ENCODE assay signal across 1 cellular context in the genomic region with DNA sequence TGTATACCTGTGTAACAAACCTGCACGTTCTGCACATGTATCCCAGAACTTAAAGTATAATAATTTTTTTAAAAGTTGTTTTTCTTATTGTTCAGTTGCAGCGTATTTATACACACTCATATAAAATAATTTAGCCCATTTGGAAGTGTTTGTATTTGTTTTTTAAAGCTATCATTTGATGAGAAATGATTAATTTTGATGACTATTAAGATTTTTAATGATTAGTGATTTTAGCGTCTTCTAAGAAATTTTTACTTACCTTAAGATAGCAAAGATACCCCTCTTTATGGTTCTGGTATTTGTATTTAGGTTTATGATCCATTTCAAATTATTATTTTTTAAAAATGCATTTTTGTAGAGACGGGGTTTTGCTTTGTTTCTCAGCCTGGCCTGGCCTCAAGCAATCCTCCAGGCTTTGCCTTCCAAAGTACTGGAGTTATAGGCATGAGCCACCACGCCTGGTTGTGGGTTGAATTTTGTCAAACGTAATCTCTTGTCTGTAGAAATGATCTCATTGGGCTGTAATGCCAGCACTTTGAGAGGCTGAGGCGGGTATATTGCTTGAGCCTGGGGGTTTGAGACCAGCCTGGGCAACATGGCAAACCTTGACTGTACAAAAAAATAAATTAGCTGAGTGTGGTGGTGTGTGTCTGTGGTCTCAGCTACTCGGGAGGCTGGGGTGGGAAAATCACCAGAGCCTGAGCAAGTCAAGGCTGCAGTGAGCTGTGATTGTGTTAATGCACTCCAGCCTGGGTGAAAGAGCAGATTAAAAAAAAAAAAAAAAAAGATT.
TF ChIP-seq lines count a peak whose summit lies in the region.

No MANE protein-coding gene starts in this region.

TF ChIP-seq in HEK293, 187 proteins besides CTCF, POLR2A, EP300 and RAD21 (continued from another document and continues in another):
- TF ChIP-seq, protein P1, sequence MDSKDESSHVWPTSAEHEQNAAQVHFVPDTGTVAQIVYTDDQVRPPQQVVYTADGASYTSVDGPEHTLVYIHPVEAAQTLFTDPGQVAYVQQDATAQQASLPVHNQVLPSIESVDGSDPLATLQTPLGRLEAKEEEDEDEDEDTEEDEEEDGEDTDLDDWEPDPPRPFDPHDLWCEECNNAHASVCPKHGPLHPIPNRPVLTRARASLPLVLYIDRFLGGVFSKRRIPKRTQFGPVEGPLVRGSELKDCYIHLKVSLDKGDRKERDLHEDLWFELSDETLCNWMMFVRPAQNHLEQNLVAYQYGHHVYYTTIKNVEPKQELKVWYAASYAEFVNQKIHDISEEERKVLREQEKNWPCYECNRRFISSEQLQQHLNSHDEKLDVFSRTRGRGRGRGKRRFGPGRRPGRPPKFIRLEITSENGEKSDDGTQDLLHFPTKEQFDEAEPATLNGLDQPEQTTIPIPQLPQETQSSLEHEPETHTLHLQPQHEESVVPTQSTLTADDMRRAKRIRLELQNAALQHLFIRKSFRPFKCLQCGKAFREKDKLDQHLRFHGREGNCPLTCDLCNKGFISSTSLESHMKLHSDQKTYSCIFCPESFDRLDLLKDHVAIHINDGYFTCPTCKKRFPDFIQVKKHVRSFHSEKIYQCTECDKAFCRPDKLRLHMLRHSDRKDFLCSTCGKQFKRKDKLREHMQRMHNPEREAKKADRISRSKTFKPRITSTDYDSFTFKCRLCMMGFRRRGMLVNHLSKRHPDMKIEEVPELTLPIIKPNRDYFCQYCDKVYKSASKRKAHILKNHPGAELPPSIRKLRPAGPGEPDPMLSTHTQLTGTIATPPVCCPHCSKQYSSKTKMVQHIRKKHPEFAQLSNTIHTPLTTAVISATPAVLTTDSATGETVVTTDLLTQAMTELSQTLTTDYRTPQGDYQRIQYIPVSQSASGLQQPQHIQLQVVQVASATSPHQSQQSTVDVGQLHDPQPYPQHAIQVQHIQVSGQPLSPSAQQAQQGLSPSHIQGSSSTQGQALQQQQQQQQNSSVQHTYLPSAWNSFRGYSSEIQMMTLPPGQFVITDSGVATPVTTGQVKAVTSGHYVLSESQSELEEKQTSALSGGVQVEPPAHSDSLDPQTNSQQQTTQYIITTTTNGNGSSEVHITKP (tag by site-specific recombination; IDR thresholded peaks at IDR 0.05): peak; percentile 44
- TF ChIP-seq, protein P2, sequence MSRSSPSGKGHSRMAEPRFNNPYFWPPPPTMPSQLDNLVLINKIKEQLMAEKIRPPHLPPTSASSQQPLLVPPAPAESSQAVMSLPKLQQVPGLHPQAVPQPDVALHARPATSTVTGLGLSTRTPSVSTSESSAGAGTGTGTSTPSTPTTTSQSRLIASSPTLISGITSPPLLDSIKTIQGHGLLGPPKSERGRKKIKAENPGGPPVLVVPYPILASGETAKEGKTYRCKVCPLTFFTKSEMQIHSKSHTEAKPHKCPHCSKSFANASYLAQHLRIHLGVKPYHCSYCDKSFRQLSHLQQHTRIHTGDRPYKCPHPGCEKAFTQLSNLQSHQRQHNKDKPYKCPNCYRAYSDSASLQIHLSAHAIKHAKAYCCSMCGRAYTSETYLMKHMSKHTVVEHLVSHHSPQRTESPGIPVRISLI (tag by site-specific recombination; IDR thresholded peaks at IDR 0.05): peak; percentile 97
- TF ChIP-seq ZNF239 (tag by site-specific recombination; IDR thresholded peaks at IDR 0.05): no peak
- peak; percentile 83 for TF ChIP-seq ZNF629 (tag by site-specific recombination; IDR thresholded peaks at IDR 0.05)
- TF ChIP-seq ZBTB21 (tag by site-specific recombination; IDR thresholded peaks at IDR 0.05): peak; percentile 61; the same call in 1 of the 2 replicates
- TF ChIP-seq ZBTB8A (tag by site-specific recombination; IDR thresholded peaks at IDR 0.05): peak; percentile 75
- no peak for TF ChIP-seq ZNF596 (tag by site-specific recombination; IDR thresholded peaks at IDR 0.05)
- TF ChIP-seq ZNF2 (tag by site-specific recombination; IDR thresholded peaks at IDR 0.05): 0 out of 2 replicates have a peak, but pooled peaks have one; percentile 28
- TF ChIP-seq, protein P3, sequence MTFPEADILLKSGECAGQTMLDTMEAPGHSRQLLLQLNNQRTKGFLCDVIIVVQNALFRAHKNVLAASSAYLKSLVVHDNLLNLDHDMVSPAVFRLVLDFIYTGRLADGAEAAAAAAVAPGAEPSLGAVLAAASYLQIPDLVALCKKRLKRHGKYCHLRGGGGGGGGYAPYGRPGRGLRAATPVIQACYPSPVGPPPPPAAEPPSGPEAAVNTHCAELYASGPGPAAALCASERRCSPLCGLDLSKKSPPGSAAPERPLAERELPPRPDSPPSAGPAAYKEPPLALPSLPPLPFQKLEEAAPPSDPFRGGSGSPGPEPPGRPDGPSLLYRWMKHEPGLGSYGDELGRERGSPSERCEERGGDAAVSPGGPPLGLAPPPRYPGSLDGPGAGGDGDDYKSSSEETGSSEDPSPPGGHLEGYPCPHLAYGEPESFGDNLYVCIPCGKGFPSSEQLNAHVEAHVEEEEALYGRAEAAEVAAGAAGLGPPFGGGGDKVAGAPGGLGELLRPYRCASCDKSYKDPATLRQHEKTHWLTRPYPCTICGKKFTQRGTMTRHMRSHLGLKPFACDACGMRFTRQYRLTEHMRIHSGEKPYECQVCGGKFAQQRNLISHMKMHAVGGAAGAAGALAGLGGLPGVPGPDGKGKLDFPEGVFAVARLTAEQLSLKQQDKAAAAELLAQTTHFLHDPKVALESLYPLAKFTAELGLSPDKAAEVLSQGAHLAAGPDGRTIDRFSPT (tag by site-specific recombination; IDR thresholded peaks at IDR 0.05): peak; percentile 78
- no peak for TF ChIP-seq OSR2 (tag by site-specific recombination; IDR thresholded peaks at IDR 0.05)
- no peak for TF ChIP-seq ZNF548 (tag by site-specific recombination; IDR thresholded peaks at IDR 0.05)
- TF ChIP-seq ZIC2 (tag by site-specific recombination; IDR thresholded peaks at IDR 0.05): no peak
- no peak for TF ChIP-seq ZNF391 (tag by site-specific recombination; IDR thresholded peaks at IDR 0.05; ENCODE audit: borderline replicate concordance, low read depth)
- no peak for TF ChIP-seq ZNF544 (tag by site-specific recombination; IDR thresholded peaks at IDR 0.05)
- no peak for TF ChIP-seq ZNF10 (tag by site-specific recombination; IDR thresholded peaks at IDR 0.05)
- TF ChIP-seq ZNF335 (tag by site-specific recombination; conservative IDR thresholded peaks at IDR 0.05): peak; percentile 46
- no peak for TF ChIP-seq KLF10 (tag by site-specific recombination; IDR thresholded peaks at IDR 0.05)
- no peak for TF ChIP-seq ZNF830 (tag by site-specific recombination; IDR thresholded peaks at IDR 0.05; ENCODE audit: low read depth)
- peak; percentile 64 for TF ChIP-seq ZNF660 (tag by site-specific recombination; IDR thresholded peaks at IDR 0.05)
- TF ChIP-seq GLIS1 (tag by site-specific recombination; IDR thresholded peaks at IDR 0.05): no peak
- TF ChIP-seq, protein P4, sequence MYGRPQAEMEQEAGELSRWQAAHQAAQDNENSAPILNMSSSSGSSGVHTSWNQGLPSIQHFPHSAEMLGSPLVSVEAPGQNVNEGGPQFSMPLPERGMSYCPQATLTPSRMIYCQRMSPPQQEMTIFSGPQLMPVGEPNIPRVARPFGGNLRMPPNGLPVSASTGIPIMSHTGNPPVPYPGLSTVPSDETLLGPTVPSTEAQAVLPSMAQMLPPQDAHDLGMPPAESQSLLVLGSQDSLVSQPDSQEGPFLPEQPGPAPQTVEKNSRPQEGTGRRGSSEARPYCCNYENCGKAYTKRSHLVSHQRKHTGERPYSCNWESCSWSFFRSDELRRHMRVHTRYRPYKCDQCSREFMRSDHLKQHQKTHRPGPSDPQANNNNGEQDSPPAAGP (tag by site-specific recombination; IDR thresholded peaks at IDR 0.05): no peak
- TF ChIP-seq ZNF600 (tag by site-specific recombination; IDR thresholded peaks at IDR 0.05): peak; percentile 73; the same call in 1 of the 2 replicates
- TF ChIP-seq, protein P5, sequence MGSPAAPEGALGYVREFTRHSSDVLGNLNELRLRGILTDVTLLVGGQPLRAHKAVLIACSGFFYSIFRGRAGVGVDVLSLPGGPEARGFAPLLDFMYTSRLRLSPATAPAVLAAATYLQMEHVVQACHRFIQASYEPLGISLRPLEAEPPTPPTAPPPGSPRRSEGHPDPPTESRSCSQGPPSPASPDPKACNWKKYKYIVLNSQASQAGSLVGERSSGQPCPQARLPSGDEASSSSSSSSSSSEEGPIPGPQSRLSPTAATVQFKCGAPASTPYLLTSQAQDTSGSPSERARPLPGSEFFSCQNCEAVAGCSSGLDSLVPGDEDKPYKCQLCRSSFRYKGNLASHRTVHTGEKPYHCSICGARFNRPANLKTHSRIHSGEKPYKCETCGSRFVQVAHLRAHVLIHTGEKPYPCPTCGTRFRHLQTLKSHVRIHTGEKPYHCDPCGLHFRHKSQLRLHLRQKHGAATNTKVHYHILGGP (tag by site-specific recombination; IDR thresholded peaks at IDR 0.05): no peak
- no peak for TF ChIP-seq ZNF707 (tag by site-specific recombination; IDR thresholded peaks at IDR 0.05)
- TF ChIP-seq ZNF157 (tag by site-specific recombination; IDR thresholded peaks at IDR 0.05): no peak
- TF ChIP-seq EGR2 (tag by site-specific recombination; IDR thresholded peaks at IDR 0.05; ENCODE audit: low read depth): 0 out of 2 replicates have a peak, but pooled peaks have one; percentile 11
- TF ChIP-seq, protein P6, sequence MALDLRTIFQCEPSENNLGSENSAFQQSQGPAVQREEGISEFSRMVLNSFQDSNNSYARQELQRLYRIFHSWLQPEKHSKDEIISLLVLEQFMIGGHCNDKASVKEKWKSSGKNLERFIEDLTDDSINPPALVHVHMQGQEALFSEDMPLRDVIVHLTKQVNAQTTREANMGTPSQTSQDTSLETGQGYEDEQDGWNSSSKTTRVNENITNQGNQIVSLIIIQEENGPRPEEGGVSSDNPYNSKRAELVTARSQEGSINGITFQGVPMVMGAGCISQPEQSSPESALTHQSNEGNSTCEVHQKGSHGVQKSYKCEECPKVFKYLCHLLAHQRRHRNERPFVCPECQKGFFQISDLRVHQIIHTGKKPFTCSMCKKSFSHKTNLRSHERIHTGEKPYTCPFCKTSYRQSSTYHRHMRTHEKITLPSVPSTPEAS (tag by site-specific recombination; IDR thresholded peaks at IDR 0.05): no peak
- TF ChIP-seq ZNF510 (tag by site-specific recombination; IDR thresholded peaks at IDR 0.05; ENCODE audit: insufficient replicate concordance): no peak
- no peak for TF ChIP-seq ZSCAN30 (tag by site-specific recombination; IDR thresholded peaks at IDR 0.05)
- TF ChIP-seq, protein P7, sequence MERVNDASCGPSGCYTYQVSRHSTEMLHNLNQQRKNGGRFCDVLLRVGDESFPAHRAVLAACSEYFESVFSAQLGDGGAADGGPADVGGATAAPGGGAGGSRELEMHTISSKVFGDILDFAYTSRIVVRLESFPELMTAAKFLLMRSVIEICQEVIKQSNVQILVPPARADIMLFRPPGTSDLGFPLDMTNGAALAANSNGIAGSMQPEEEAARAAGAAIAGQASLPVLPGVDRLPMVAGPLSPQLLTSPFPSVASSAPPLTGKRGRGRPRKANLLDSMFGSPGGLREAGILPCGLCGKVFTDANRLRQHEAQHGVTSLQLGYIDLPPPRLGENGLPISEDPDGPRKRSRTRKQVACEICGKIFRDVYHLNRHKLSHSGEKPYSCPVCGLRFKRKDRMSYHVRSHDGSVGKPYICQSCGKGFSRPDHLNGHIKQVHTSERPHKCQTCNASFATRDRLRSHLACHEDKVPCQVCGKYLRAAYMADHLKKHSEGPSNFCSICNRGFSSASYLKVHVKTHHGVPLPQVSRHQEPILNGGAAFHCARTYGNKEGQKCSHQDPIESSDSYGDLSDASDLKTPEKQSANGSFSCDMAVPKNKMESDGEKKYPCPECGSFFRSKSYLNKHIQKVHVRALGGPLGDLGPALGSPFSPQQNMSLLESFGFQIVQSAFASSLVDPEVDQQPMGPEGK (tag by site-specific recombination; IDR thresholded peaks at IDR 0.05): 0 out of 2 replicates have a peak, but pooled peaks have one; percentile 29
- TF ChIP-seq, protein P8, sequence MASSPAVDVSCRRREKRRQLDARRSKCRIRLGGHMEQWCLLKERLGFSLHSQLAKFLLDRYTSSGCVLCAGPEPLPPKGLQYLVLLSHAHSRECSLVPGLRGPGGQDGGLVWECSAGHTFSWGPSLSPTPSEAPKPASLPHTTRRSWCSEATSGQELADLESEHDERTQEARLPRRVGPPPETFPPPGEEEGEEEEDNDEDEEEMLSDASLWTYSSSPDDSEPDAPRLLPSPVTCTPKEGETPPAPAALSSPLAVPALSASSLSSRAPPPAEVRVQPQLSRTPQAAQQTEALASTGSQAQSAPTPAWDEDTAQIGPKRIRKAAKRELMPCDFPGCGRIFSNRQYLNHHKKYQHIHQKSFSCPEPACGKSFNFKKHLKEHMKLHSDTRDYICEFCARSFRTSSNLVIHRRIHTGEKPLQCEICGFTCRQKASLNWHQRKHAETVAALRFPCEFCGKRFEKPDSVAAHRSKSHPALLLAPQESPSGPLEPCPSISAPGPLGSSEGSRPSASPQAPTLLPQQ (tag by site-specific recombination; IDR thresholded peaks at IDR 0.05): no peak
- no peak for TF ChIP-seq ZNF423 (tag by site-specific recombination; IDR thresholded peaks at IDR 0.05)
- TF ChIP-seq, protein P9, sequence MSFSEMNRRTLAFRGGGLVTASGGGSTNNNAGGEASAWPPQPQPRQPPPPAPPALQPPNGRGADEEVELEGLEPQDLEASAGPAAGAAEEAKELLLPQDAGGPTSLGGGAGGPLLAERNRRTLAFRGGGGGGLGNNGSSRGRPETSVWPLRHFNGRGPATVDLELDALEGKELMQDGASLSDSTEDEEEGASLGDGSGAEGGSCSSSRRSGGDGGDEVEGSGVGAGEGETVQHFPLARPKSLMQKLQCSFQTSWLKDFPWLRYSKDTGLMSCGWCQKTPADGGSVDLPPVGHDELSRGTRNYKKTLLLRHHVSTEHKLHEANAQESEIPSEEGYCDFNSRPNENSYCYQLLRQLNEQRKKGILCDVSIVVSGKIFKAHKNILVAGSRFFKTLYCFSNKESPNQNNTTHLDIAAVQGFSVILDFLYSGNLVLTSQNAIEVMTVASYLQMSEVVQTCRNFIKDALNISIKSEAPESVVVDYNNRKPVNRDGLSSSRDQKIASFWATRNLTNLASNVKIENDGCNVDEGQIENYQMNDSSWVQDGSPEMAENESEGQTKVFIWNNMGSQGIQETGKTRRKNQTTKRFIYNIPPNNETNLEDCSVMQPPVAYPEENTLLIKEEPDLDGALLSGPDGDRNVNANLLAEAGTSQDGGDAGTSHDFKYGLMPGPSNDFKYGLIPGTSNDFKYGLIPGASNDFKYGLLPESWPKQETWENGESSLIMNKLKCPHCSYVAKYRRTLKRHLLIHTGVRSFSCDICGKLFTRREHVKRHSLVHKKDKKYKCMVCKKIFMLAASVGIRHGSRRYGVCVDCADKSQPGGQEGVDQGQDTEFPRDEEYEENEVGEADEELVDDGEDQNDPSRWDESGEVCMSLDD (tag by site-specific recombination; IDR thresholded peaks at IDR 0.05): no peak
- TF ChIP-seq, protein P10, sequence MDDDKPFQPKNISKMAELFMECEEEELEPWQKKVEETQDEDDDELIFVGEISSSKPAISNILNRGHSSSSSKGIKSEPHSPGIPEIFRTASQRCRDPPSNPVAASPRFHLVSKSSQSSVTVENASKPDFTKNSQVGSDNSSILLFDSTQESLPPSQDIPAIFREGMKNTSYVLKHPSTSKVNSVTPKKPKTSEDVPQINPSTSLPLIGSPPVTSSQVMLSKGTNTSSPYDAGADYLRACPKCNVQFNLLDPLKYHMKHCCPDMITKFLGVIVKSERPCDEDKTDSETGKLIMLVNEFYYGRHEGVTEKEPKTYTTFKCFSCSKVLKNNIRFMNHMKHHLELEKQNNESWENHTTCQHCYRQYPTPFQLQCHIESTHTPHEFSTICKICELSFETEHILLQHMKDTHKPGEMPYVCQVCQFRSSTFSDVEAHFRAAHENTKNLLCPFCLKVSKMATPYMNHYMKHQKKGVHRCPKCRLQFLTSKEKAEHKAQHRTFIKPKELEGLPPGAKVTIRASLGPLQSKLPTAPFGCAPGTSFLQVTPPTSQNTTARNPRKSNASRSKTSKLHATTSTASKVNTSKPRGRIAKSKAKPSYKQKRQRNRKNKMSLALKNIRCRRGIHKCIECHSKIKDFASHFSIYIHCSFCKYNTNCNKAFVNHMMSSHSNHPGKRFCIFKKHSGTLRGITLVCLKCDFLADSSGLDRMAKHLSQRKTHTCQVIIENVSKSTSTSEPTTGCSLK (tag by site-specific recombination; IDR thresholded peaks at IDR 0.05): no peak
- peak; percentile 39; the same call in 1 of the 2 replicates for TF ChIP-seq TRIM28 (IDR thresholded peaks at IDR 0.05; ENCODE audit: borderline replicate concordance, low read length)
